Comparison of ENCODE assay signal across 1 cellular context in the genomic region with DNA sequence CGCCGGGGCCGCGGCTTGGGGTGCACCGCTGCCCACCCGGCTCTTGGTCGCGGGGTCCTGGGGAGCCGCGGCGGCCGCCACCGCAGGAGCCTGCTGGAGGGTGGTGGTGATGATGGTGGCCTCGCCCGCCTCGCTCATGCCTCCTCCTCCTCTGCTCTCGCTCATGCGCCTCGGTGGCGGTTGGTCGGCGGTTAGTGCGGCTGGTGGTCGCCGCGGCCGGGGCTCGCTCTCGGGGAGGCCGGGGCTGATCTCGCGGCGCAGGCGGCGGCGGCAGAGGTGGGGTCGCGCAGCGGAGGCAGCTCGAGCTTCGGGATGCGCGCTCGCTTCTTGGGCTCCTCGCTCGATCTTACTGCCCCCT.
TF ChIP-seq lines count a peak whose summit lies in the region.

No MANE protein-coding gene starts in this region.

TF ChIP-seq in H1, 55 proteins besides CTCF, POLR2A, EP300 and RAD21:
- no peak for TF ChIP-seq GTF2F1 (IDR thresholded peaks at IDR 0.05; ENCODE audit: borderline replicate concordance, low read depth, low read length)
- TF ChIP-seq MAFK (IDR thresholded peaks at IDR 0.05; ENCODE audit: low read depth, low read length) = no peak
- no peak for TF ChIP-seq RBBP5 (IDR thresholded peaks at IDR 0.05; ENCODE audit: borderline replicate concordance, low read depth, low read length)
- no peak for TF ChIP-seq RFX5 (IDR thresholded peaks at IDR 0.05; ENCODE audit: borderline replicate concordance, low read depth, low read length)
- TF ChIP-seq, protein P1, sequence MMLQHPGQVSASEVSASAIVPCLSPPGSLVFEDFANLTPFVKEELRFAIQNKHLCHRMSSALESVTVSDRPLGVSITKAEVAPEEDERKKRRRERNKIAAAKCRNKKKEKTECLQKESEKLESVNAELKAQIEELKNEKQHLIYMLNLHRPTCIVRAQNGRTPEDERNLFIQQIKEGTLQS (IDR thresholded peaks at IDR 0.05; ENCODE audit: insufficient read depth, low read depth, low read length) = no peak
- TF ChIP-seq TEAD4 (IDR thresholded peaks at IDR 0.05; ENCODE audit: low read depth, low read length) = no peak
- TF ChIP-seq BACH1 (IDR thresholded peaks at IDR 0.05; ENCODE audit: low read length) = no peak
- TF ChIP-seq NRF1 (IDR thresholded peaks at IDR 0.05; ENCODE audit: low read depth, low read length) = no peak
- TF ChIP-seq, protein P2, sequence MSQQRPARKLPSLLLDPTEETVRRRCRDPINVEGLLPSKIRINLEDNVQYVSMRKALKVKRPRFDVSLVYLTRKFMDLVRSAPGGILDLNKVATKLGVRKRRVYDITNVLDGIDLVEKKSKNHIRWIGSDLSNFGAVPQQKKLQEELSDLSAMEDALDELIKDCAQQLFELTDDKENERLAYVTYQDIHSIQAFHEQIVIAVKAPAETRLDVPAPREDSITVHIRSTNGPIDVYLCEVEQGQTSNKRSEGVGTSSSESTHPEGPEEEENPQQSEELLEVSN (IDR thresholded peaks at IDR 0.05) = no peak
- no peak for TF ChIP-seq PHF8 (conservative IDR thresholded peaks at IDR 0.05; ENCODE audit: low read depth, low read length)
- TF ChIP-seq SAP30 (IDR thresholded peaks at IDR 0.05; ENCODE audit: insufficient read depth, insufficient replicate concordance, low read length) = no peak
- TF ChIP-seq, protein P3, sequence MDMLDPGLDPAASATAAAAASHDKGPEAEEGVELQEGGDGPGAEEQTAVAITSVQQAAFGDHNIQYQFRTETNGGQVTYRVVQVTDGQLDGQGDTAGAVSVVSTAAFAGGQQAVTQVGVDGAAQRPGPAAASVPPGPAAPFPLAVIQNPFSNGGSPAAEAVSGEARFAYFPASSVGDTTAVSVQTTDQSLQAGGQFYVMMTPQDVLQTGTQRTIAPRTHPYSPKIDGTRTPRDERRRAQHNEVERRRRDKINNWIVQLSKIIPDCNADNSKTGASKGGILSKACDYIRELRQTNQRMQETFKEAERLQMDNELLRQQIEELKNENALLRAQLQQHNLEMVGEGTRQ (IDR thresholded peaks at IDR 0.05; ENCODE audit: low read length) = no peak
- TF ChIP-seq EGR1 (IDR thresholded peaks at IDR 0.05; ENCODE audit: borderline replicate concordance, low read depth, low read length) = no peak
- TF ChIP-seq TBP (IDR thresholded peaks at IDR 0.05; ENCODE audit: low read depth, low read length) = no peak
- TF ChIP-seq, protein P4, sequence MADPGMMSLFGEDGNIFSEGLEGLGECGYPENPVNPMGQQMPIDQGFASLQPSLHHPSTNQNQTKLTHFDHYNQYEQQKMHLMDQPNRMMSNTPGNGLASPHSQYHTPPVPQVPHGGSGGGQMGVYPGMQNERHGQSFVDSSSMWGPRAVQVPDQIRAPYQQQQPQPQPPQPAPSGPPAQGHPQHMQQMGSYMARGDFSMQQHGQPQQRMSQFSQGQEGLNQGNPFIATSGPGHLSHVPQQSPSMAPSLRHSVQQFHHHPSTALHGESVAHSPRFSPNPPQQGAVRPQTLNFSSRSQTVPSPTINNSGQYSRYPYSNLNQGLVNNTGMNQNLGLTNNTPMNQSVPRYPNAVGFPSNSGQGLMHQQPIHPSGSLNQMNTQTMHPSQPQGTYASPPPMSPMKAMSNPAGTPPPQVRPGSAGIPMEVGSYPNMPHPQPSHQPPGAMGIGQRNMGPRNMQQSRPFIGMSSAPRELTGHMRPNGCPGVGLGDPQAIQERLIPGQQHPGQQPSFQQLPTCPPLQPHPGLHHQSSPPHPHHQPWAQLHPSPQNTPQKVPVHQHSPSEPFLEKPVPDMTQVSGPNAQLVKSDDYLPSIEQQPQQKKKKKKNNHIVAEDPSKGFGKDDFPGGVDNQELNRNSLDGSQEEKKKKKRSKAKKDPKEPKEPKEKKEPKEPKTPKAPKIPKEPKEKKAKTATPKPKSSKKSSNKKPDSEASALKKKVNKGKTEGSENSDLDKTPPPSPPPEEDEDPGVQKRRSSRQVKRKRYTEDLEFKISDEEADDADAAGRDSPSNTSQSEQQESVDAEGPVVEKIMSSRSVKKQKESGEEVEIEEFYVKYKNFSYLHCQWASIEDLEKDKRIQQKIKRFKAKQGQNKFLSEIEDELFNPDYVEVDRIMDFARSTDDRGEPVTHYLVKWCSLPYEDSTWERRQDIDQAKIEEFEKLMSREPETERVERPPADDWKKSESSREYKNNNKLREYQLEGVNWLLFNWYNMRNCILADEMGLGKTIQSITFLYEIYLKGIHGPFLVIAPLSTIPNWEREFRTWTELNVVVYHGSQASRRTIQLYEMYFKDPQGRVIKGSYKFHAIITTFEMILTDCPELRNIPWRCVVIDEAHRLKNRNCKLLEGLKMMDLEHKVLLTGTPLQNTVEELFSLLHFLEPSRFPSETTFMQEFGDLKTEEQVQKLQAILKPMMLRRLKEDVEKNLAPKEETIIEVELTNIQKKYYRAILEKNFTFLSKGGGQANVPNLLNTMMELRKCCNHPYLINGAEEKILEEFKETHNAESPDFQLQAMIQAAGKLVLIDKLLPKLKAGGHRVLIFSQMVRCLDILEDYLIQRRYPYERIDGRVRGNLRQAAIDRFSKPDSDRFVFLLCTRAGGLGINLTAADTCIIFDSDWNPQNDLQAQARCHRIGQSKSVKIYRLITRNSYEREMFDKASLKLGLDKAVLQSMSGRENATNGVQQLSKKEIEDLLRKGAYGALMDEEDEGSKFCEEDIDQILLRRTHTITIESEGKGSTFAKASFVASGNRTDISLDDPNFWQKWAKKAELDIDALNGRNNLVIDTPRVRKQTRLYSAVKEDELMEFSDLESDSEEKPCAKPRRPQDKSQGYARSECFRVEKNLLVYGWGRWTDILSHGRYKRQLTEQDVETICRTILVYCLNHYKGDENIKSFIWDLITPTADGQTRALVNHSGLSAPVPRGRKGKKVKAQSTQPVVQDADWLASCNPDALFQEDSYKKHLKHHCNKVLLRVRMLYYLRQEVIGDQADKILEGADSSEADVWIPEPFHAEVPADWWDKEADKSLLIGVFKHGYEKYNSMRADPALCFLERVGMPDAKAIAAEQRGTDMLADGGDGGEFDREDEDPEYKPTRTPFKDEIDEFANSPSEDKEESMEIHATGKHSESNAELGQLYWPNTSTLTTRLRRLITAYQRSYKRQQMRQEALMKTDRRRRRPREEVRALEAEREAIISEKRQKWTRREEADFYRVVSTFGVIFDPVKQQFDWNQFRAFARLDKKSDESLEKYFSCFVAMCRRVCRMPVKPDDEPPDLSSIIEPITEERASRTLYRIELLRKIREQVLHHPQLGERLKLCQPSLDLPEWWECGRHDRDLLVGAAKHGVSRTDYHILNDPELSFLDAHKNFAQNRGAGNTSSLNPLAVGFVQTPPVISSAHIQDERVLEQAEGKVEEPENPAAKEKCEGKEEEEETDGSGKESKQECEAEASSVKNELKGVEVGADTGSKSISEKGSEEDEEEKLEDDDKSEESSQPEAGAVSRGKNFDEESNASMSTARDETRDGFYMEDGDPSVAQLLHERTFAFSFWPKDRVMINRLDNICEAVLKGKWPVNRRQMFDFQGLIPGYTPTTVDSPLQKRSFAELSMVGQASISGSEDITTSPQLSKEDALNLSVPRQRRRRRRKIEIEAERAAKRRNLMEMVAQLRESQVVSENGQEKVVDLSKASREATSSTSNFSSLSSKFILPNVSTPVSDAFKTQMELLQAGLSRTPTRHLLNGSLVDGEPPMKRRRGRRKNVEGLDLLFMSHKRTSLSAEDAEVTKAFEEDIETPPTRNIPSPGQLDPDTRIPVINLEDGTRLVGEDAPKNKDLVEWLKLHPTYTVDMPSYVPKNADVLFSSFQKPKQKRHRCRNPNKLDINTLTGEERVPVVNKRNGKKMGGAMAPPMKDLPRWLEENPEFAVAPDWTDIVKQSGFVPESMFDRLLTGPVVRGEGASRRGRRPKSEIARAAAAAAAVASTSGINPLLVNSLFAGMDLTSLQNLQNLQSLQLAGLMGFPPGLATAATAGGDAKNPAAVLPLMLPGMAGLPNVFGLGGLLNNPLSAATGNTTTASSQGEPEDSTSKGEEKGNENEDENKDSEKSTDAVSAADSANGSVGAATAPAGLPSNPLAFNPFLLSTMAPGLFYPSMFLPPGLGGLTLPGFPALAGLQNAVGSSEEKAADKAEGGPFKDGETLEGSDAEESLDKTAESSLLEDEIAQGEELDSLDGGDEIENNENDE (IDR thresholded peaks at IDR 0.05; ENCODE audit: insufficient replicate concordance, low read length) = no peak
- TF ChIP-seq CREB1 (IDR thresholded peaks at IDR 0.05) = no peak
- TF ChIP-seq SP1 (IDR thresholded peaks at IDR 0.05; ENCODE audit: low read depth, low read length) = no peak
- no peak for TF ChIP-seq SIRT6 (IDR thresholded peaks at IDR 0.05; ENCODE audit: low read length)
